8 cellular contexts compared by ENCODE assay signal in genomic region chr7:140639366-140640053, GRCh38. TPM values are rescaled to one million over a fixed set of nuclear protein-coding genes. Genes with fewer than 3 reads are reported as not detected.
DNase-seq lines count a peak whose midpoint lies in the region; ATAC-seq and TF ChIP-seq lines count a peak whose summit lies in the region.

No MANE protein-coding gene starts in this region.

- peak overlapping the region; percentile 62 to 68 for H3K9ac ChIP-seq in colonic mucosa (ENCODE audit: low read depth in 2 of 2, low read length in 2 of 2)

- no peak for TF ChIP-seq CTCF in colonic mucosa (IDR thresholded peaks at IDR 0.05)
- TF ChIP-seq CTCF in upper lobe of left lung (IDR thresholded peaks at IDR 0.05) = no peak

- H3K27ac ChIP-seq in colonic mucosa (peak overlapping the region; percentile 40), upper lobe of left lung (peak overlapping the region; percentile 75 to 86 (median 80))

- H3K4me3 Mint-ChIP-seq in memory B cell = peak overlapping the region; percentile 84

- H3K9me3 Mint-ChIP-seq in memory B cell = peaks cover 7% of the 10 kb centered on the region

- WGBS in upper lobe of left lung, 2 donors = 14 to 20% methylated on average over 13 to 15 of the region's 15 CpGs

- peaks cover 8% of the 10 kb centered on the region for H3K36me3 Mint-ChIP-seq in memory B cell

- no peak for ATAC-seq in memory B cell (ENCODE audit: low read depth)
- peak; percentile 42 to 44 for ATAC-seq in upper lobe of left lung (ENCODE audit: low FRiP score in 2 of 2)
- ATAC-seq in GM18861 (IDR thresholded peaks at IDR 0.05; ENCODE audit: unreplicated experiment) = no peak

- H3K36me3 ChIP-seq in colonic mucosa (no peaks in the 10 kb centered on the region), upper lobe of left lung (no peaks in the 10 kb centered on the region)

- TF ChIP-seq EP300 in upper lobe of left lung (IDR thresholded peaks at IDR 0.05) = no peak

- DNase-seq in AG20443 (ENCODE audit: low spot score) (peak; percentile 38), NCI-H82 treated with DMSO at 0.1 percent for 48 hours (lab: John Stamatoyannopoulos, UW; ENCODE audit: unreplicated experiment) (peak; percentile 50), colonic mucosa (no peak), memory B cell (ENCODE audit: low spot score in 2 of 2) (no peak), upper lobe of left lung (no peak), NCI-H1092 (lab: John Stamatoyannopoulos, UW) (no peak), NCI-H526 (lab: John Stamatoyannopoulos, UW) (no peak)

- H3K4me3 ChIP-seq in colonic mucosa (peak overlapping the region; percentile 50), upper lobe of left lung (peak overlapping the region; percentile 38 to 59 (median 53))

- intact Hi-C loops in colonic mucosa (cut with DNase I) = no loop called here

- peaks cover 15% of the 10 kb centered on the region for H3K4me1 Mint-ChIP-seq in memory B cell

- no peaks in the 10 kb centered on the region for H3K9me3 ChIP-seq in colonic mucosa
- H3K9me3 ChIP-seq in upper lobe of left lung = no peaks in the 10 kb centered on the region

- no peak for TF ChIP-seq POLR2A in upper lobe of left lung (IDR thresholded peaks at IDR 0.05)

- no peak overlapping the region for H3K27ac Mint-ChIP-seq in memory B cell

- H3K4me1 ChIP-seq in colonic mucosa (no peaks in the 10 kb centered on the region), upper lobe of left lung (peaks cover 18 to 31% (median 26%) of the 10 kb centered on the region in 4 donors)

- peaks cover 11% of the 10 kb centered on the region for H3K27me3 ChIP-seq in colonic mucosa
- H3K27me3 ChIP-seq in upper lobe of left lung = peaks cover 0 to 18% (median 7%) of the 10 kb centered on the region in 4 donors

- peaks cover 32% of the 10 kb centered on the region for H3K27me3 Mint-ChIP-seq in memory B cell

RNA-seq across cellular contexts. Expression of gene DENND2A, which starts 1.1 kb away (rescaled TPM):
- total RNA-seq in colonic mucosa (1 to 10 TPM; 7.4 to 9.2 TPM), upper lobe of left lung (10 to 100 TPM in 4 of 6 donors, 1 to 10 TPM in 2; 4.1 to 27.8 (median 12.1) TPM)

RNA-seq across cellular contexts. Expression of gene ADCK2, which starts 33.2 kb away (rescaled TPM):
- total RNA-seq in colonic mucosa (10 to 100 TPM; 25.4 to 40.6 TPM), upper lobe of left lung (10 to 100 TPM; 19.4 to 39.8 (median 30.0) TPM)

RNA-seq across cellular contexts. Expression of gene NDUFB2, which starts 57.0 kb away (rescaled TPM):
- 100 to 1,000 TPM; 281 to 309 TPM for total RNA-seq in colonic mucosa
- 100 to 1,000 TPM in 5 of 6 donors, 10 to 100 TPM in 1; 51.3 to 204 (median 156) TPM for total RNA-seq in upper lobe of left lung

Comparison
In these comparisons a context has a peak if more than half of its experiments do, and no peak if none do; other contexts are left out.
1. DNase-seq: peak in AG20443 (single experiment) and NCI-H82 treated with DMSO at 0.1 percent for 48 hours (single experiment); none in colonic mucosa (single experiment), memory B cell (0 of 2), upper lobe of left lung (0 of 2), NCI-H1092 (single experiment) and NCI-H526 (0 of 2).
2. ATAC-seq: peak in upper lobe of left lung (2 of 2); none in memory B cell (single experiment) and GM18861 (single experiment).